9 cellular contexts compared by ENCODE assay signal in genomic region chr1:109877320-109877771, GRCh38. TPM values are rescaled to one million over a fixed set of nuclear protein-coding genes. Genes with fewer than 3 reads are reported as not detected.
DNase-seq lines count a peak whose midpoint lies in the region; ATAC-seq, FAIRE-seq and TF ChIP-seq lines count a peak whose summit lies in the region.
"Had no signal": no experiment of that assay in that cellular context is flagged by ENCODE, and none has a peak within 500 bp of the region (broad histone marks: within the 10 kb centered on the region; RNA-seq: fewer than 3 reads in every experiment).

No MANE protein-coding gene starts in this region.

- peak overlapping the region; percentile 4 for H3K4me3 ChIP-seq in ACC112 (ENCODE audit: low read depth, low read length)

- H3K27me3 Mint-ChIP-seq in neural crest cell (ENCODE audit: low read depth): no peaks in the 10 kb centered on the region

- peak overlapping the region; percentile 58 for H3K27ac Mint-ChIP-seq in neural crest cell (ENCODE audit: unreplicated experiment)

- ATAC-seq in GM21576 (IDR thresholded peaks at IDR 0.05; ENCODE audit: unreplicated experiment): no peak

- H3K4me1 Mint-ChIP-seq in neural crest cell: peaks cover 85% of the 10 kb centered on the region

- peak; percentile 36 for TF ChIP-seq CTCF in neural crest cell (conservative IDR thresholded peaks at IDR 0.05)

- peak overlapping the region; percentile 39 for H3K4me3 Mint-ChIP-seq in neural crest cell

- no peaks in the 10 kb centered on the region for H3K36me3 Mint-ChIP-seq in neural crest cell (ENCODE audit: low read depth)

- H3K4me1 ChIP-seq in ACC112 (ENCODE audit: control insufficient read depth, insufficient read depth, low read length, unreplicated experiment): peaks cover 39% of the 10 kb centered on the region

- no peaks in the 10 kb centered on the region for H3K27me3 ChIP-seq in ACC112 (ENCODE audit: insufficient read depth, low read length)

- no peaks in the 10 kb centered on the region for H3K79me2 ChIP-seq in ACC112 (ENCODE audit: control insufficient read depth, insufficient read depth, low read length, unreplicated experiment)

- no peaks in the 10 kb centered on the region for H3K36me3 ChIP-seq in ACC112 (ENCODE audit: insufficient read depth, low read length)

- DNase-seq in RCC 7860 (ENCODE audit: low spot score) (peak; percentile 98), fibroblast of peridontal ligament (ENCODE audit: extremely low read depth) (peak; percentile 96), neural crest cell (ENCODE audit: low read depth, low spot score) (no peak), middle frontal gyrus (ENCODE audit: extremely low spot score, low spot score) (no peak), NCI-H2081 treated with DMSO at 0.1 percent for 48 hours (lab: John Stamatoyannopoulos, UW) (no peak)
- DNase-seq in stimulated activated CD4-positive, alpha-beta T cell treated with anti-CD3 and anti-CD28 coated beads, Interleukin-4, amount 100 ng/mL, for 4 hours: no peak

- peak overlapping the region; percentile 90 for H3K27ac ChIP-seq in ACC112 (ENCODE audit: low read depth, low read length)

- no peaks in the 10 kb centered on the region for H3K9me3 Mint-ChIP-seq in neural crest cell

- peak; percentile 93 for FAIRE-seq in RCC 7860 (lab: Jason Lieb, UNC)
- FAIRE-seq: TTC549 had no signal

- peak overlapping the region; percentile 79 for H2AFZ ChIP-seq in ACC112 (ENCODE audit: low read length, unreplicated experiment)

RNA-seq across cellular contexts. Expression of gene CSF1, which starts 33.3 kb away (rescaled TPM):
- 16.0 and 17.9 TPM in 2 replicates for total RNA-seq in neural crest cell

Comparison
In these comparisons a context has a peak if more than half of its experiments do, and no peak if none do; other contexts are left out.
1. DNase-seq: peak in RCC 7860 (single experiment) and fibroblast of peridontal ligament (single experiment); none in neural crest cell (single experiment), stimulated activated CD4-positive, alpha-beta T cell treated with anti-CD3 and anti-CD28 coated beads, Interleukin-4, amount 100 ng/mL, for 4 hours (0 of 2), middle frontal gyrus (single experiment) and NCI-H2081 treated with DMSO at 0.1 percent for 48 hours (single experiment).